Comparison of ENCODE assay signal across 9 cellular contexts in genomic region chr14:85533821-85534271, GRCh38. TPM values are rescaled to one million over a fixed set of nuclear protein-coding genes. Genes with fewer than 3 reads are reported as not detected.
DNase-seq lines count a peak whose midpoint lies in the region; ATAC-seq and TF ChIP-seq lines count a peak whose summit lies in the region.
"Had no signal": no experiment of that assay in that cellular context is flagged by ENCODE, and none has a peak within 500 bp of the region (broad histone marks: within the 10 kb centered on the region; RNA-seq: fewer than 3 reads in every experiment).

No MANE protein-coding gene starts in this region.

- H3K27ac ChIP-seq in RWPE1, result peak overlapping the region; percentile 99

- ATAC-seq in Right ventricle myocardium superior (ENCODE audit: poor library complexity) (no peak), GM21529 (IDR thresholded peaks at IDR 0.05; ENCODE audit: unreplicated experiment) (no peak)

- H3K4me1 Mint-ChIP-seq in Calu3 (ENCODE audit: low read depth, unreplicated experiment), result no peaks in the 10 kb centered on the region

- no peak overlapping the region for H3K27ac Mint-ChIP-seq in Calu3 (ENCODE audit: unreplicated experiment)

- H3K4me3 Mint-ChIP-seq in Calu3 (ENCODE audit: low read depth, unreplicated experiment), result no peak overlapping the region

- peak; percentile 24 for DNase-seq in GM10266 (ENCODE audit: extremely low spot score)
- DNase-seq in RWPE1 (ENCODE audit: low spot score), result peak; percentile 9
- DNase-seq in Right ventricle myocardium superior, result peak; percentile 40
- peak; percentile 7 for DNase-seq in putamen (ENCODE audit: low spot score)
- no peak for DNase-seq in activated CD8-positive, alpha-beta memory T cell treated with anti-CD3 and anti-CD28 coated beads, Interleukin-2, amount 50 U/mL, for 4 hours
- no peak for DNase-seq in NCI-H187 (lab: John Stamatoyannopoulos, UW)
- no peak for DNase-seq in Calu3

- no peaks in the 10 kb centered on the region for H3K27me3 Mint-ChIP-seq in Calu3 (ENCODE audit: unreplicated experiment)

- TF ChIP-seq CTCF in GM10266 (IDR thresholded peaks at IDR 0.05; ENCODE audit: control insufficient read depth, insufficient read depth, low read depth, missing control alignments), result no peak
- no peak for TF ChIP-seq CTCF in RWPE1 (conservative IDR thresholded peaks at IDR 0.05; ENCODE audit: low read depth)
- no peak for TF ChIP-seq CTCF in Calu3 (IDR thresholded peaks at IDR 0.05; ENCODE audit: unreplicated experiment)

- CTCF ChIA-PET in RWPE1 (lab: Yijun Ruan, JAX) (no interaction called here), Calu3 (lab: Charles Lee) (no interaction called here)

- no TSS peak for BruUV-seq in Calu3 (replicated peaks; lab: Mats Ljungman, UMichigan)

- intact Hi-C loops in Right ventricle myocardium superior (cut with DNase I) (no loop called here), Calu3 (cut with micrococcal nuclease; ENCODE audit: unreplicated experiment) (no loop called here)

- peaks cover 7% of the 10 kb centered on the region for H3K9me3 Mint-ChIP-seq in Calu3 (ENCODE audit: low read depth, unreplicated experiment)

- POLR2A ChIA-PET in RWPE1 (lab: Yijun Ruan, JAX; ENCODE audit: low non-redundant PET), result no interaction called here

- H3K36me3 Mint-ChIP-seq in Calu3 (ENCODE audit: insufficient read depth, unreplicated experiment), result no peaks in the 10 kb centered on the region

RNA-seq across cellular contexts. Expression of gene FLRT2, which starts 3.9 kb away (rescaled TPM):
- 3.0 TPM for total RNA-seq in Right ventricle myocardium superior
- total RNA-seq in Calu3 (2022), result not detected in 2 replicates
- total RNA-seq: T-helper 1 cell treated with Interleukin-12 subunit alpha and Interleukin-12 subunit beta and Interleukin-4 antibody, amounts not matched to agents 30 ng/mL and 1 ng/mL, for 36 hours had no signal

Comparison
In these comparisons a context has a peak if more than half of its experiments do, and no peak if none do; other contexts are left out.
1. DNase-seq: peak in GM10266 (single experiment), RWPE1 (single experiment), Right ventricle myocardium superior (single experiment) and putamen (single experiment); none in activated CD8-positive, alpha-beta memory T cell treated with anti-CD3 and anti-CD28 coated beads, Interleukin-2, amount 50 U/mL, for 4 hours (single experiment), NCI-H187 (0 of 2) and Calu3 (single experiment).